10 cellular contexts compared by ENCODE assay signal in the genomic region with DNA sequence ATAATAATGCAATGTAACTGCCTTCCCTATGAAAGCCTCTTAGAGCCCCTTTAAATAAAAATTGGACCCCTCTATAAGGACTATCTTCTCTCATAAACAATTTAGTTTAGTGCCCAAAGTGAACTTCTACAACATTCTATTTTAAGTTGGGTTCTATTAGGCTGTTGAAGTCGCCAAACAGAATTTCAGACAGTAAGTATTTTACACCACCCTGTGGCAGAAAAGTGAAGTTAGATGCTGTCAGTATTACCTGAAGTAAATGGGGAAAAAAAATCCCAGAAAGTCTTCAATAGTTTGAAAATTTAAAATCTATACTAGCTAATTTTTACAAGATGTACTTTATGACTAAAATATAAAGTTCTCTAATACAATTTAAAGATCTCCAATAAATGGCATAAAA. TPM values are rescaled to one million over a fixed set of nuclear protein-coding genes. Genes with fewer than 3 reads are reported as not detected.
DNase-seq lines count a peak whose midpoint lies in the region; ATAC-seq and TF ChIP-seq lines count a peak whose summit lies in the region.
"Had no signal": no experiment of that assay in that cellular context is flagged by ENCODE, and none has a peak within 500 bp of the region (broad histone marks: within the 10 kb centered on the region; RNA-seq: fewer than 3 reads in every experiment).

No MANE protein-coding gene starts in this region.

- peaks cover 7% of the 10 kb centered on the region for H3K79me1 ChIP-seq in mesenchymal stem cell (replicated peaks; ENCODE audit: low read length, poor library complexity, severe bottlenecking)

- no peaks in the 10 kb centered on the region for H3K27me3 ChIP-seq in mammary epithelial cell (ENCODE audit: insufficient read depth, low read length)
- H3K27me3 ChIP-seq in mesenchymal stem cell (ENCODE audit: control insufficient read depth in 1 of 2, insufficient read depth in 1 of 2, low read length in 2 of 2): no peaks in the 10 kb centered on the region

- H3K14ac ChIP-seq in mesenchymal stem cell (ENCODE audit: low read length in 2 of 2): no peak overlapping the region

- in situ Hi-C loops in mammary epithelial cell (cut with MboI; ENCODE audit: low sequenced_read_pairs in 2 of 2): no loop called here

- peak; percentile 25 to 44 for TF ChIP-seq CTCF in mammary epithelial cell (conservative IDR thresholded peaks at IDR 0.05 in 1 of 2, IDR thresholded peaks at IDR 0.05 in 1 of 2; ENCODE audit: extremely low read depth in 1 of 2, insufficient read depth in 1 of 2, low read depth in 1 of 2, low read length in 2 of 2)

- no peak overlapping the region for H3K18ac ChIP-seq in mesenchymal stem cell (ENCODE audit: low read depth in 1 of 2, low read length in 2 of 2)

- H3K36me3 ChIP-seq in mammary epithelial cell (ENCODE audit: insufficient read depth, low read length) (no peaks in the 10 kb centered on the region), mesenchymal stem cell (ENCODE audit: control insufficient read depth in 1 of 2, insufficient read depth in 2 of 2, low read depth in 1 of 2, low read length in 2 of 2) (peaks cover 4 to 13% of the 10 kb centered on the region in 2 experiments)

- intact Hi-C loops in mammary epithelial cell (cut with micrococcal nuclease): no loop called here

- no peak overlapping the region for H2AFZ ChIP-seq in mammary epithelial cell (ENCODE audit: low read depth, low read length)
- no peak overlapping the region for H2AFZ ChIP-seq in mesenchymal stem cell (ENCODE audit: low read depth, low read length)
- H2AFZ ChIP-seq: parathyroid adenoma had no signal

- no peaks in the 10 kb centered on the region for H4K20me1 ChIP-seq in mammary epithelial cell (ENCODE audit: insufficient read depth, low read length)

- H3K27ac ChIP-seq in mammary epithelial cell (ENCODE audit: insufficient read depth, low read depth, low read length): no peak overlapping the region
- no peak overlapping the region for H3K27ac ChIP-seq in mesenchymal stem cell (ENCODE audit: low read length, poor library complexity, severe bottlenecking)
- H3K27ac ChIP-seq: parathyroid adenoma had no signal

- H2BK120ac ChIP-seq in mesenchymal stem cell (ENCODE audit: low read depth, low read length): no peak overlapping the region

- H3K9me3 ChIP-seq in mammary epithelial cell (replicated peaks; ENCODE audit: insufficient read depth, low read length): no peaks in the 10 kb centered on the region
- no peaks in the 10 kb centered on the region for H3K9me3 ChIP-seq in mesenchymal stem cell (ENCODE audit: control insufficient read depth, low read length)

- DNase-seq in COLO829 (ENCODE audit: low spot score) (peak; percentile 1), mammary epithelial cell (no peak), mesenchymal stem cell (peak; percentile 22), occipital lobe (lab: John Stamatoyannopoulos, UW) (no peak), DMS79 treated with DMSO at 0.1 percent for 48 hours (lab: John Stamatoyannopoulos, UW) (no peak), AG08396 (ENCODE audit: low spot score) (no peak)

- no peak overlapping the region for H2BK15ac ChIP-seq in mesenchymal stem cell (ENCODE audit: low read depth, poor library complexity, severe bottlenecking)

- dilution Hi-C loops in mammary epithelial cell (cut with HindIII; ENCODE audit: low sequenced_read_pairs): no loop called here

- H4K8ac ChIP-seq in mesenchymal stem cell (ENCODE audit: low read length): no peak overlapping the region

- no peak overlapping the region for H2AK5ac ChIP-seq in mesenchymal stem cell (ENCODE audit: low read length, severe bottlenecking)

- H3K4me2 ChIP-seq in mammary epithelial cell (ENCODE audit: insufficient read depth, low read depth, low read length) (no peak overlapping the region), mesenchymal stem cell (ENCODE audit: low read length, poor library complexity, severe bottlenecking) (no peak overlapping the region)

- peak; percentile 44 for ATAC-seq in HG03442 (IDR thresholded peaks at IDR 0.05; ENCODE audit: unreplicated experiment)
- ATAC-seq in GM18505 (IDR thresholded peaks at IDR 0.05; ENCODE audit: unreplicated experiment): no peak
- ATAC-seq: activated CD4-positive, CD25-positive, alpha-beta regulatory T cell treated with anti-CD3 and anti-CD28 coated beads, Interleukin-2, amount 50 U/mL, for 24 hours had no signal

- no peak overlapping the region for H4K91ac ChIP-seq in mesenchymal stem cell (ENCODE audit: low read length)

- no peaks in the 10 kb centered on the region for H3K79me2 ChIP-seq in mammary epithelial cell (ENCODE audit: insufficient read depth, low read length)
- H3K79me2 ChIP-seq: parathyroid adenoma had no signal

- H3K4ac ChIP-seq in mesenchymal stem cell (ENCODE audit: low read depth in 1 of 2, low read length in 2 of 2): no peak overlapping the region

- BruUV-seq in mammary epithelial cell (replicated peaks; lab: Mats Ljungman, UMichigan): no TSS peak

- H3K4me3 ChIP-seq in mammary epithelial cell (replicated peaks in 1 of 3; ENCODE audit: insufficient read depth in 1 of 3, low read depth in 2 of 3, low read length in 3 of 3) (no peak overlapping the region), mesenchymal stem cell (ENCODE audit: insufficient read depth in 1 of 2, low read depth in 1 of 2, low read length in 2 of 2) (no peak overlapping the region)

- 61% methylated on average over 1 of the region's 1 CpG for WGBS in mammary epithelial cell (ENCODE audit: low coverage, missing lambda C conversion rate)
- WGBS in mesenchymal stem cell: no CpG with 5 or more reads among the region's 1 CpG

- H3K9ac ChIP-seq in mammary epithelial cell (ENCODE audit: insufficient read depth, low read length): no peak overlapping the region
- H3K9ac ChIP-seq in mesenchymal stem cell (ENCODE audit: low read length): no peak overlapping the region
- H3K9ac ChIP-seq: parathyroid adenoma had no signal

- TF ChIP-seq POLR2A in GM18505 (IDR thresholded peaks at IDR 0.05; ENCODE audit: borderline replicate concordance, extremely low read depth, insufficient read depth, insufficient read length): no peak

- H2BK5ac ChIP-seq in mesenchymal stem cell (ENCODE audit: low read depth, low read length, poor library complexity, severe bottlenecking): no peak overlapping the region

- H3K4me1 ChIP-seq in mammary epithelial cell (ENCODE audit: insufficient read depth, low read length): no peaks in the 10 kb centered on the region
- no peaks in the 10 kb centered on the region for H3K4me1 ChIP-seq in mesenchymal stem cell (ENCODE audit: control insufficient read depth, insufficient read depth, low read depth, low read length)
- H3K4me1 ChIP-seq: parathyroid adenoma had no signal

- CTCF ChIA-PET in mammary epithelial cell (lab: Charles Lee; ENCODE audit: low non-redundant PET): no interaction called here

- H2BK12ac ChIP-seq in mesenchymal stem cell (ENCODE audit: low read length in 2 of 2): no peak overlapping the region

- H3K23ac ChIP-seq in mesenchymal stem cell (ENCODE audit: low read length in 2 of 2): no peak overlapping the region

RNA-seq across cellular contexts. Expression of gene CAAP1, which starts 29.5 kb away (rescaled TPM):
- total RNA-seq in mammary epithelial cell: 10 to 100 TPM; 17.1 to 19.2 TPM
- 9.2 TPM for polyA plus RNA-seq in mammary epithelial cell
- 16.3 TPM for polyA minus RNA-seq in mammary epithelial cell
- 12.2 TPM for polyA plus RNA-seq in mesenchymal stem cell (2013, experiment 1 of 2)
- 12.5 TPM for polyA plus RNA-seq in mesenchymal stem cell (2013, experiment 2 of 2)
- 19.3 TPM for total RNA-seq in occipital lobe

Comparison
In these comparisons a context has a peak if more than half of its experiments do, and no peak if none do; other contexts are left out.
1. DNase-seq: peak in COLO829 (single experiment) and mesenchymal stem cell (single experiment); none in mammary epithelial cell (single experiment), occipital lobe (single experiment), DMS79 treated with DMSO at 0.1 percent for 48 hours (single experiment) and AG08396 (single experiment).